9 cellular contexts compared by ENCODE assay signal in the genomic region with DNA sequence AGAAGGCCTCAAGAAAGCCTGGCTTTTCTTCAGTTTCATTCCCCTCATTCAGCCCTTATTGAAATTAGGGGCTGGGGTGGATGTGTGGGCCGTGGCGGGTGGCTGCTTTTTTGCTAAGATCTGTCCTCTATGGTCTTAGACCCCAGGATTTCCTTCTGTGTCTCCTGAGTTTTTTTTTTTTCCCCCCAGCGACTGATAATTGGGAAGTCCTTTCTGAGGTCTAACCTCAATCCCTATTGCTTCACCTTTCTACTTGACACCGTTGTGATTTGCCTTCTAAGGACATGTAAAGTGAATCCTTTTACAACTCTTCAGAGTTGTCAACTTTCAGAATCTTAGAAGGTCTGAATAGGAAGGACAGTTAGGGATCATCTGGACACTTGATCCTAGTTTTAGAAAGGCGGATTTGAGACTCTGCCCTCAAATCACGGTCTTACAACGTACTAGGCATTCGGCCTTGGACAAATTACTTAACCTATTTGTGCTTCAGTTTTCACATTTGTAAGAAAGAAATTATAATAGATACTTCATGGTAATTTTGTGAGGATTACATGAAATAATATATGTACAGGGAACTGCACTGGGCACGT. TPM values are rescaled to one million over a fixed set of nuclear protein-coding genes. Genes with fewer than 3 reads are reported as not detected.
DNase-seq lines count a peak whose midpoint lies in the region; ATAC-seq and TF ChIP-seq lines count a peak whose summit lies in the region.
"Had no signal": no experiment of that assay in that cellular context is flagged by ENCODE, and none has a peak within 500 bp of the region (broad histone marks: within the 10 kb centered on the region; RNA-seq: fewer than 3 reads in every experiment).

No MANE protein-coding gene starts in this region.

- POLR2A ChIA-PET in BJ (lab: Charles Lee), result interaction anchor here (0.6 kb wide), 1 partner anchor 1477 kb away, joined by 16 read pairs; no protein-coding TSS in a partner anchor

- H3K4me3 Mint-ChIP-seq in endodermal cell, result no peak overlapping the region

- H3K4me2 ChIP-seq in Karpas-422 (ENCODE audit: low read depth, low read length, poor library complexity, severe bottlenecking), result peak overlapping the region; percentile 99

- H3K4me1 ChIP-seq in Karpas-422 (ENCODE audit: low read length) (peaks cover 45% of the 10 kb centered on the region), endodermal cell (ENCODE audit: control insufficient read depth, insufficient read depth, low read length) (peaks cover 25% of the 10 kb centered on the region), neuron (ENCODE audit: insufficient read depth, low read length) (peaks cover 56% of the 10 kb centered on the region)

- peaks cover 18% of the 10 kb centered on the region for H3K27me3 Mint-ChIP-seq in endodermal cell (ENCODE audit: insufficient read depth)

- H3K4me1 Mint-ChIP-seq in endodermal cell, result peaks cover 8% of the 10 kb centered on the region

- no peak for ATAC-seq in GM19455 (IDR thresholded peaks at IDR 0.05; ENCODE audit: unreplicated experiment)

- H3K9me3 Mint-ChIP-seq in endodermal cell, result no peaks in the 10 kb centered on the region

- H3K27me3 ChIP-seq in BJ (ENCODE audit: control insufficient read depth, insufficient read depth, low read length) (no peaks in the 10 kb centered on the region), Karpas-422 (ENCODE audit: low read length) (no peaks in the 10 kb centered on the region), endodermal cell (ENCODE audit: control insufficient read depth, insufficient read depth, low read length, poor library complexity, severe bottlenecking) (no peaks in the 10 kb centered on the region), neuron (ENCODE audit: insufficient read depth, low read length) (no peaks in the 10 kb centered on the region)

- DNase-seq in BJ (ENCODE audit: low read depth) (no peak), Karpas-422 (no peak), endodermal cell (no peak), NCI-H82 (lab: John Stamatoyannopoulos, UW) (no peak), GM10266 (ENCODE audit: extremely low spot score) (no peak)
- DNase-seq in stimulated activated CD4-positive, alpha-beta T cell treated with anti-CD3 and anti-CD28 coated beads, Interleukin-4, amount 100 ng/mL, for 4 hours, result no peak

- no peaks in the 10 kb centered on the region for H3K79me2 ChIP-seq in Karpas-422 (ENCODE audit: low read length)

- peak overlapping the region; percentile 29 for H3K4me3 ChIP-seq in BJ (ENCODE audit: low read depth, low read length)
- peak overlapping the region; percentile 85 for H3K4me3 ChIP-seq in Karpas-422 (ENCODE audit: low read length)
- peak overlapping the region; percentile 75 for H3K4me3 ChIP-seq in endodermal cell (ENCODE audit: low read length)
- peak overlapping the region; percentile 47 for H3K4me3 ChIP-seq in neuron (ENCODE audit: low read length)

- CTCF ChIA-PET in BJ (lab: Yijun Ruan, JAX), result interaction anchor here (0.9 to 9.2 kb wide), 25 partner anchors 8 to 159 kb away, joined by 3 to 114 read pairs (median 5); a partner anchor contains a TSS

- WGBS in endodermal cell (ENCODE audit: insufficient coverage in 1 of 2, insufficient read length in 1 of 2), 2 experiments, result 64 to 73% methylated on average over 5 to 9 of the region's 9 CpGs

- no peaks in the 10 kb centered on the region for H4K20me1 ChIP-seq in Karpas-422 (ENCODE audit: insufficient read depth, low read depth, low read length)

- no peaks in the 10 kb centered on the region for H3K36me3 ChIP-seq in BJ (ENCODE audit: control insufficient read depth, insufficient read depth, low read length)
- H3K36me3 ChIP-seq in Karpas-422 (ENCODE audit: insufficient read depth, low read length), result no peaks in the 10 kb centered on the region
- H3K36me3 ChIP-seq in endodermal cell (ENCODE audit: control insufficient read depth, insufficient read depth, low read length), result no peaks in the 10 kb centered on the region
- no peaks in the 10 kb centered on the region for H3K36me3 ChIP-seq in neuron (ENCODE audit: insufficient read depth, low read length)

- H2AFZ ChIP-seq in Karpas-422 (ENCODE audit: low read length) (peak overlapping the region; percentile 76), neuron (ENCODE audit: low read depth, low read length) (no peak overlapping the region)

- H3K9ac ChIP-seq in Karpas-422 (ENCODE audit: low read length) (peak overlapping the region; percentile 68), endodermal cell (ENCODE audit: extremely low read depth, low read length, poor library complexity, severe bottlenecking) (peak overlapping the region; percentile 38)

- H3K9me3 ChIP-seq in Karpas-422 (ENCODE audit: low read length), result no peaks in the 10 kb centered on the region
- H3K9me3 ChIP-seq in endodermal cell (ENCODE audit: control insufficient read depth, low read length), result no peaks in the 10 kb centered on the region
- H3K9me3 ChIP-seq in neuron (ENCODE audit: low read length), result no peaks in the 10 kb centered on the region

- no peaks in the 10 kb centered on the region for H3K9me2 ChIP-seq in Karpas-422 (replicated peaks; ENCODE audit: insufficient read depth, low read length)

- H3K27ac ChIP-seq in Karpas-422 (ENCODE audit: low read length) (peak overlapping the region; percentile 63), endodermal cell (ENCODE audit: low read depth, low read length) (peak overlapping the region; percentile 94)

- TF ChIP-seq CTCF in BJ (IDR thresholded peaks at IDR 0.05; ENCODE audit: insufficient read depth, low read depth, low read length), result no peak
- TF ChIP-seq CTCF in endodermal cell (conservative IDR thresholded peaks at IDR 0.05), result no peak
- no peak for TF ChIP-seq CTCF in GM10266 (IDR thresholded peaks at IDR 0.05; ENCODE audit: control insufficient read depth, insufficient read depth, low read depth, missing control alignments)

- peak overlapping the region; percentile 67 for H3K27ac Mint-ChIP-seq in endodermal cell

- no peaks in the 10 kb centered on the region for H3K36me3 Mint-ChIP-seq in endodermal cell (ENCODE audit: low read depth)

RNA-seq across cellular contexts. Expression of a gene that starts 4.4 kb away (rescaled TPM):
- not detected in 2 replicates for polyA plus RNA-seq in BJ (2011; rRNA removed)
- polyA minus RNA-seq in BJ (2011; rRNA and poly(A)+ RNA removed), result not detected in 2 replicates
- 0.29 TPM in 1 of 2 replicates, not detected in the other for total RNA-seq in Karpas-422 (2014; rRNA removed; shearing (Covaris generic); ENCODE audit: low replicate concordance)
- total RNA-seq in endodermal cell, result not detected
- 0.11 TPM for polyA plus RNA-seq in endodermal cell (2013, experiment 1 of 2)
- not detected for polyA plus RNA-seq in endodermal cell (2013, experiment 2 of 2)

RNA-seq across cellular contexts. Expression of a gene that starts 24.7 kb away (rescaled TPM):
- polyA plus RNA-seq in BJ (2011; rRNA removed), result 0.92 and 0.96 TPM in 2 replicates
- 1.1 and 1.2 TPM in 2 replicates for polyA minus RNA-seq in BJ (2011; rRNA and poly(A)+ RNA removed)
- 4.1 and 12.2 TPM in 2 replicates for total RNA-seq in Karpas-422 (2014; rRNA removed; shearing (Covaris generic); ENCODE audit: low replicate concordance)
- 10 to 100 TPM; 10.5 to 16.3 TPM for total RNA-seq in endodermal cell
- polyA plus RNA-seq in endodermal cell (2013, experiment 1 of 2), result 39.3 TPM
- 35.5 TPM for polyA plus RNA-seq in endodermal cell (2013, experiment 2 of 2)

RNA-seq across cellular contexts. Expression of a gene that starts 34.9 kb away (rescaled TPM):
- polyA plus RNA-seq in BJ (2011; rRNA removed), result 203 and 341 TPM in 2 replicates
- 57.3 and 82.8 TPM in 2 replicates for polyA minus RNA-seq in BJ (2011; rRNA and poly(A)+ RNA removed)
- total RNA-seq in Karpas-422 (2014; rRNA removed; shearing (Covaris generic); ENCODE audit: low replicate concordance), result 103 and 164 TPM in 2 replicates
- 100 to 1,000 TPM; 153 to 183 TPM for total RNA-seq in endodermal cell
- polyA plus RNA-seq in endodermal cell (2013, experiment 1 of 2), result 138 TPM
- polyA plus RNA-seq in endodermal cell (2013, experiment 2 of 2), result 134 TPM

RNA-seq across cellular contexts. Expression of a gene that starts 59.0 kb away (rescaled TPM):
- 0.89 and 1.0 TPM in 2 replicates for polyA plus RNA-seq in BJ (2011; rRNA removed)
- 0.51 and 1.00 TPM in 2 replicates for polyA minus RNA-seq in BJ (2011; rRNA and poly(A)+ RNA removed)
- total RNA-seq in Karpas-422 (2014; rRNA removed; shearing (Covaris generic); ENCODE audit: low replicate concordance), result not detected in 2 replicates
- 1 to 10 TPM; 2.7 TPM for total RNA-seq in endodermal cell
- polyA plus RNA-seq in endodermal cell (2013, experiment 1 of 2), result 1.8 TPM
- polyA plus RNA-seq in endodermal cell (2013, experiment 2 of 2), result 1.6 TPM
- total RNA-seq: T-helper 1 cell treated with Interleukin-12 subunit alpha and Interleukin-12 subunit beta and Interleukin-4 antibody, amounts not matched to agents 30 ng/mL and 1 ng/mL, for 36 hours had no signal

RNA-seq across cellular contexts. Expression of a gene that starts 59.2 kb away (rescaled TPM):
- polyA plus RNA-seq in BJ (2011; rRNA removed), result 170 and 375 TPM in 2 replicates
- polyA minus RNA-seq in BJ (2011; rRNA and poly(A)+ RNA removed), result 199 and 236 TPM in 2 replicates
- total RNA-seq in Karpas-422 (2014; rRNA removed; shearing (Covaris generic); ENCODE audit: low replicate concordance), result not detected in 2 replicates
- 100 to 1,000 TPM; 189 to 243 TPM for total RNA-seq in endodermal cell
- 71.1 TPM for polyA plus RNA-seq in endodermal cell (2013, experiment 1 of 2)
- polyA plus RNA-seq in endodermal cell (2013, experiment 2 of 2), result 77.0 TPM

Comparison
In these comparisons a context has a peak if more than half of its experiments do, and no peak if none do; other contexts are left out.
1. H3K4me3 ChIP-seq: peak in every context shown above with its lines; median percentile 85 in Karpas-422; 75 in endodermal cell; 47 in neuron; 29 in BJ.